In genomic region chr16:89274561-89275283, GRCh38 we compare ENCODE assay signal across 1 cellular context.
TF ChIP-seq lines count a peak whose summit lies in the region.

No MANE protein-coding gene starts in this region.

TF ChIP-seq in K562, 482 proteins besides CTCF, POLR2A, EP300 and RAD21 (continued from another document):
- TF ChIP-seq ZMIZ1 (IDR thresholded peaks at IDR 0.05; ENCODE audit: low read depth in 2 of 2, low read length in 2 of 2): no peak
- peak; percentile 29 for TF ChIP-seq POLR2G (IDR thresholded peaks at IDR 0.05; ENCODE audit: low read depth, low read length)
- no peak for TF ChIP-seq HOMEZ (CRISPR knock-in tag; IDR thresholded peaks at IDR 0.05)
- peak; percentile 64 for TF ChIP-seq RBM22 (IDR thresholded peaks at IDR 0.05; ENCODE audit: low read depth, low read length, poor library complexity, severe bottlenecking)
